Comparison of ENCODE assay signal across 19 cellular contexts in genomic region chr11:97684486-97685439, GRCh38.
"Had no signal": no experiment of that assay in that cellular context is flagged by ENCODE, and none has a peak within 500 bp of the region (broad histone marks: within the 10 kb centered on the region; RNA-seq: fewer than 3 reads in every experiment).

No MANE protein-coding gene starts in this region.

- FAIRE-seq: bronchial epithelial cell, endometrium had no signal

- H3K4me3 ChIP-seq: mucosa of descending colon, spleen, upper lobe of left lung had no signal

- H3K27me3 ChIP-seq: spleen, upper lobe of left lung had no signal

- H3K9me3 Mint-ChIP-seq: neural crest cell had no signal

- H3K9me3 ChIP-seq: upper lobe of left lung had no signal

- DNase-seq: activated CD4-positive, alpha-beta T cell treated with anti-CD3 and anti-CD28 coated beads for 36 hours; activated CD4-positive, alpha-beta T cell treated with anti-CD3 and anti-CD28 coated beads, Interleukin-2, amount 50 U/mL, for 4 hours; activated naive CD4-positive, alpha-beta T cell treated with Interleukin-2 at 50 U/mL for 16 hours; activated naive CD8-positive, alpha-beta T cell treated with anti-CD3 and anti-CD28 coated beads for 36 hours; activated T-cell treated with anti-CD3 and anti-CD28 coated beads, Interleukin-2, amount 50 U/mL, for 48 hours; immature natural killer cell; mesenchymal stem cell; mucosa of descending colon; retina; spleen; stimulated activated CD4-positive, alpha-beta T cell treated with anti-CD3 and anti-CD28 coated beads, Interleukin-4, amount 100 ng/mL, for 1 hour; stimulated activated naive CD4-positive, alpha-beta T cell; T-helper 9 cell; upper lobe of left lung had no signal

- H3K27ac ChIP-seq: spleen, upper lobe of left lung had no signal

- H3K27me3 Mint-ChIP-seq: activated CD4-positive, alpha-beta T cell treated with anti-CD3 and anti-CD28 coated beads for 36 hours; activated naive CD8-positive, alpha-beta T cell treated with anti-CD3 and anti-CD28 coated beads for 36 hours; progenitor cell of endocrine pancreas had no signal

- H3K27ac Mint-ChIP-seq: activated CD4-positive, alpha-beta T cell treated with anti-CD3 and anti-CD28 coated beads for 36 hours; activated naive CD8-positive, alpha-beta T cell treated with anti-CD3 and anti-CD28 coated beads for 36 hours; immature natural killer cell; progenitor cell of endocrine pancreas; WTC11 had no signal

- H3K4me1 ChIP-seq: spleen, upper lobe of left lung had no signal

- H3K36me3 Mint-ChIP-seq: activated naive CD8-positive, alpha-beta T cell treated with anti-CD3 and anti-CD28 coated beads for 36 hours; WTC11 had no signal

- H3K4me3 Mint-ChIP-seq: activated CD4-positive, alpha-beta T cell treated with anti-CD3 and anti-CD28 coated beads for 36 hours; activated naive CD8-positive, alpha-beta T cell treated with anti-CD3 and anti-CD28 coated beads for 36 hours; immature natural killer cell; neural crest cell; WTC11 had no signal

- H3K36me3 ChIP-seq: spleen, upper lobe of left lung had no signal

- ATAC-seq: activated CD4-positive, alpha-beta T cell treated with anti-CD3 and anti-CD28 coated beads for 36 hours; mucosa of descending colon had no signal

- H3K4me1 Mint-ChIP-seq: activated CD4-positive, alpha-beta T cell treated with anti-CD3 and anti-CD28 coated beads for 36 hours; activated naive CD8-positive, alpha-beta T cell treated with anti-CD3 and anti-CD28 coated beads for 36 hours; immature natural killer cell had no signal
